8 cellular contexts compared by ENCODE assay signal in genomic region chr7:93245525-93246432, GRCh38. TPM values are rescaled to one million over a fixed set of nuclear protein-coding genes. Genes with fewer than 3 reads are reported as not detected.
A peak's percentile ranks its signal among the peaks of the same experiment; 100 is the strongest.
DNase-seq lines count a peak whose midpoint lies in the region; ATAC-seq and TF ChIP-seq lines count a peak whose summit lies in the region.

No MANE protein-coding gene starts in this region.

- peak; percentile 34 for TF ChIP-seq CTCF in astrocyte of the spinal cord (IDR thresholded peaks at IDR 0.05; ENCODE audit: low read depth, low read length)
- TF ChIP-seq CTCF in uterus (IDR thresholded peaks at IDR 0.05) = peak; percentile 40 to 61 (median 46)

- no peaks in the 10 kb centered on the region for H3K9me3 ChIP-seq in uterus

- DNase-seq in NCI-H510A treated with DMSO at 0.1 percent for 48 hours (lab: John Stamatoyannopoulos, UW) = peak; percentile 28
- DNase-seq in NCI-H510A (lab: John Stamatoyannopoulos, UW) = no peak
- DNase-seq in NCI-H1694 treated with DMSO at 0.1 percent for 48 hours (lab: John Stamatoyannopoulos, UW) = peak; percentile 73
- peak; percentile 48 for DNase-seq in astrocyte of the spinal cord (ENCODE audit: low read depth, low spot score)
- DNase-seq in left lobe of liver (ENCODE audit: low spot score) = no peak
- no peak for DNase-seq in uterus
- no peak for DNase-seq in activated naive CD4-positive, alpha-beta T cell treated with Interleukin-2 at 50 U/mL for 16 hours

- no peak for TF ChIP-seq POLR2A in uterus (IDR thresholded peaks at IDR 0.05)

- ATAC-seq in left lobe of liver (peak; percentile 85), HG03139 (IDR thresholded peaks at IDR 0.05; ENCODE audit: unreplicated experiment) (no peak)

- H3K27me3 ChIP-seq in uterus = no peaks in the 10 kb centered on the region

- intact Hi-C loops in uterus (cut with DNase I; ENCODE audit: low total_unique reads) = no loop called here

- H3K4me1 ChIP-seq in uterus = peaks cover 0 to 9% of the 10 kb centered on the region in 2 donors

- in situ Hi-C loops in astrocyte of the spinal cord (cut with HindIII; ENCODE audit: low sequenced_read_pairs) = no loop called here

- H3K36me3 ChIP-seq in uterus = no peaks in the 10 kb centered on the region

- no peak overlapping the region for H3K27ac ChIP-seq in uterus

- no peak overlapping the region for H3K4me3 ChIP-seq in astrocyte of the spinal cord (ENCODE audit: low read depth, low read length)
- H3K4me3 ChIP-seq in uterus = no peak overlapping the region

RNA-seq across cellular contexts. Expression of gene VPS50, which starts 13.6 kb away (rescaled TPM):
- total RNA-seq in left lobe of liver (11.6 TPM), uterus (100 to 1,000 TPM in 1 of 4 donors, 10 to 100 TPM in 2, 1 to 10 TPM in 1; 8.5 to 201 (median 64.6) TPM)

RNA-seq across cellular contexts. Expression of gene HEPACAM2, which starts 19.5 kb away (rescaled TPM):
- total RNA-seq in left lobe of liver (not detected), uterus (under 1 TPM in 1 of 4 donors, not detected in 3; 0.14 TPM)

Comparison
In these comparisons a context has a peak if more than half of its experiments do, and no peak if none do; other contexts are left out.
1. DNase-seq: peak in NCI-H510A treated with DMSO at 0.1 percent for 48 hours (single experiment), NCI-H1694 treated with DMSO at 0.1 percent for 48 hours (single experiment) and astrocyte of the spinal cord (single experiment); none in NCI-H510A (single experiment), left lobe of liver (single experiment), uterus (0 of 2) and activated naive CD4-positive, alpha-beta T cell treated with Interleukin-2 at 50 U/mL for 16 hours (single experiment).